In the genomic region with DNA sequence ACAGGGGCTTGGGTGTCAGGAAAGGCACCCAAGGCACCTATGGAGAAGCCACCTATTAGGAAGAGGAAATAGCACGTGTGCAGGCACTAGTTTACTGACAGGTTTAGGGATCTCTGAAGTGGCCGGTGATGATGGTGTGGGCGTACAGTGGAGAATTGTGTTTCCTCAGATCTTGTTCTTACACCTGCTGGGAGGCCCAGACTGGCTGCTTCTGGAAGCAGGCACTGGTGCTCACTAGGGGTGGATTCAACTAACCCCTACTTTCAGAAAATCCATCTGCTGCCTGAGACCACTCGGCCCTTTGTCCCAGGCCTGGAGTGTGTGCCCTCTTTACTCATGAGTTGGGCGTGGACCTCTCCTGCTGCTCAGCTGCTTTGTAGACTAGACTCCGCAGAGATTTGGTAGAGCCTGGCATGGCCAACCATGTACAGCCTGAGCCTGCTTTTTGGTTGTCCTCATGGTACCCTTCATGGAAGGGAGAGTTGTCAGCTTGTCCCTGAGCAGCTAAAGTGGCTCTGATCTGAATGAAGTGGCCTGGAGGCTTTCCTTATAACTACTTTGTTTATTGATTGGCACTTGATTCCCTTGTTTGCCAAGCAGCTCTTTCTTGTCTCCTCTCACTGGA, we compare ENCODE assay signal across 8 cellular contexts. TPM values are rescaled to one million over a fixed set of nuclear protein-coding genes. Genes with fewer than 3 reads are reported as not detected.
DNase-seq lines count a peak whose midpoint lies in the region; ATAC-seq and TF ChIP-seq lines count a peak whose summit lies in the region.

No MANE protein-coding gene starts in this region.

- H3K27ac Mint-ChIP-seq in activated naive CD8-positive, alpha-beta T cell treated with anti-CD3 and anti-CD28 coated beads, Interleukin-2, amount 50 U/mL, for 24 hours, result peak overlapping the region; percentile 87

- peaks cover 34% of the 10 kb centered on the region for H3K4me1 Mint-ChIP-seq in activated T-cell treated with anti-CD3 and anti-CD28 coated beads, Interleukin-2, amount 50 U/mL, for 4 hours (ENCODE audit: low read depth)
- H3K4me1 Mint-ChIP-seq in activated naive CD8-positive, alpha-beta T cell treated with anti-CD3 and anti-CD28 coated beads, Interleukin-2, amount 50 U/mL, for 24 hours, result peaks cover 25% of the 10 kb centered on the region

- H3K27me3 ChIP-seq in liver (ENCODE audit: control insufficient read depth in 4 of 4, insufficient read depth in 4 of 4, low read length in 3 of 4) (no peaks in the 10 kb centered on the region), tibial artery (no peaks in the 10 kb centered on the region)

- H3K4me3 ChIP-seq in liver (ENCODE audit: low read depth in 1 of 3, low read length in 3 of 3), result peak overlapping the region; percentile 85 to 91 (median 90)
- peak overlapping the region; percentile 96 to 99 for H3K4me3 ChIP-seq in tibial artery

- H3K27ac ChIP-seq in liver (ENCODE audit: low read depth in 1 of 2, low read length in 2 of 2) (no peak overlapping the region), tibial artery (peak overlapping the region in 1 of 2 donors; percentile 90)

- intact Hi-C loops in tibial artery (cut with DNase I; ENCODE audit: low total_unique reads), result no loop called here

- no peak for DNase-seq in activated T-cell treated with anti-CD3 and anti-CD28 coated beads, Interleukin-2, amount 50 U/mL, for 4 hours
- no peak for DNase-seq in activated T-cell treated with anti-CD3 and anti-CD28 coated beads, Interleukin-2, amount 50 U/mL, for 1 hour
- peak; percentile 8 for DNase-seq in activated naive CD8-positive, alpha-beta T cell treated with anti-CD3 and anti-CD28 coated beads, Interleukin-2, amount 50 U/mL, for 24 hours
- DNase-seq in tibial artery, result no peak
- no peak for DNase-seq in NCI-H187 treated with DMSO at 0.1 percent for 48 hours (lab: John Stamatoyannopoulos, UW)
- no peak for DNase-seq in GOT3 (lab: John Stamatoyannopoulos, UW)
- DNase-seq in HuH-7.5 (ENCODE audit: low spot score), result no peak

- WGBS in liver, result 74% methylated on average over 6 of the region's 6 CpGs

- TF ChIP-seq RAD21 in liver (IDR thresholded peaks at IDR 0.05), result no peak

- ATAC-seq in activated T-cell treated with anti-CD3 and anti-CD28 coated beads, Interleukin-2, amount 50 U/mL, for 4 hours, result peak in 1 of 2 donors; percentile 8
- ATAC-seq in activated naive CD8-positive, alpha-beta T cell treated with anti-CD3 and anti-CD28 coated beads, Interleukin-2, amount 50 U/mL, for 24 hours, result no peak

- H3K4me1 ChIP-seq in liver (ENCODE audit: control insufficient read depth in 4 of 4, insufficient read depth in 4 of 4, low read length in 3 of 4), result peaks cover 2 to 39% (median 30%) of the 10 kb centered on the region in 4 donors
- H3K4me1 ChIP-seq in tibial artery, result peaks cover 0 to 39% (median 28%) of the 10 kb centered on the region in 4 donors

- H3K36me3 ChIP-seq in liver (ENCODE audit: control insufficient read depth in 4 of 4, insufficient read depth in 3 of 4, low read depth in 1 of 4, low read length in 3 of 4), result peaks cover 9 to 32% (median 24%) of the 10 kb centered on the region in 4 donors
- H3K36me3 ChIP-seq in tibial artery, result peaks cover 39 to 61% (median 56%) of the 10 kb centered on the region in 3 donors

- no peak for TF ChIP-seq CTCF in liver (IDR thresholded peaks at IDR 0.05; ENCODE audit: low read depth, low read length, missing input control)
- TF ChIP-seq CTCF in tibial artery (IDR thresholded peaks at IDR 0.05), result no peak

- peak overlapping the region in 1 of 2 donors; percentile 70 for H3K9ac ChIP-seq in liver (ENCODE audit: low read depth in 1 of 2, low read length in 2 of 2)

- no peaks in the 10 kb centered on the region for H3K9me3 Mint-ChIP-seq in activated T-cell treated with anti-CD3 and anti-CD28 coated beads, Interleukin-2, amount 50 U/mL, for 4 hours
- H3K9me3 Mint-ChIP-seq in activated naive CD8-positive, alpha-beta T cell treated with anti-CD3 and anti-CD28 coated beads, Interleukin-2, amount 50 U/mL, for 24 hours, result no peaks in the 10 kb centered on the region

- H3K4me3 Mint-ChIP-seq in activated T-cell treated with anti-CD3 and anti-CD28 coated beads, Interleukin-2, amount 50 U/mL, for 4 hours, result peak overlapping the region; percentile 84
- peak overlapping the region; percentile 83 for H3K4me3 Mint-ChIP-seq in activated naive CD8-positive, alpha-beta T cell treated with anti-CD3 and anti-CD28 coated beads, Interleukin-2, amount 50 U/mL, for 24 hours

- no peaks in the 10 kb centered on the region for H3K9me3 ChIP-seq in liver (ENCODE audit: control insufficient read depth in 4 of 4, low read length in 3 of 4)
- no peaks in the 10 kb centered on the region for H3K9me3 ChIP-seq in tibial artery

- H3K27me3 Mint-ChIP-seq in activated T-cell treated with anti-CD3 and anti-CD28 coated beads, Interleukin-2, amount 50 U/mL, for 4 hours (ENCODE audit: low read depth), result no peaks in the 10 kb centered on the region
- H3K27me3 Mint-ChIP-seq in activated naive CD8-positive, alpha-beta T cell treated with anti-CD3 and anti-CD28 coated beads, Interleukin-2, amount 50 U/mL, for 24 hours, result no peaks in the 10 kb centered on the region

- H3K36me3 Mint-ChIP-seq in activated T-cell treated with anti-CD3 and anti-CD28 coated beads, Interleukin-2, amount 50 U/mL, for 4 hours (ENCODE audit: insufficient read depth), result peaks cover 20% of the 10 kb centered on the region
- peaks cover 21% of the 10 kb centered on the region for H3K36me3 Mint-ChIP-seq in activated naive CD8-positive, alpha-beta T cell treated with anti-CD3 and anti-CD28 coated beads, Interleukin-2, amount 50 U/mL, for 24 hours (ENCODE audit: low read depth)

TF ChIP-seq in liver, 16 proteins besides CTCF, POLR2A, EP300 and RAD21:
- TF ChIP-seq NR2F2 (IDR thresholded peaks at IDR 0.05), result no peak
- no peak for TF ChIP-seq EGR1 (IDR thresholded peaks at IDR 0.05; ENCODE audit: low read depth in 2 of 2)
- TF ChIP-seq, protein P1, sequence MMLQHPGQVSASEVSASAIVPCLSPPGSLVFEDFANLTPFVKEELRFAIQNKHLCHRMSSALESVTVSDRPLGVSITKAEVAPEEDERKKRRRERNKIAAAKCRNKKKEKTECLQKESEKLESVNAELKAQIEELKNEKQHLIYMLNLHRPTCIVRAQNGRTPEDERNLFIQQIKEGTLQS (IDR thresholded peaks at IDR 0.05), result no peak
- no peak for TF ChIP-seq HNF4G (IDR thresholded peaks at IDR 0.05)
- TF ChIP-seq FOXA1 (IDR thresholded peaks at IDR 0.05), result no peak
- TF ChIP-seq SP1 (IDR thresholded peaks at IDR 0.05), result no peak
- TF ChIP-seq YY1 (IDR thresholded peaks at IDR 0.05), result no peak
- TF ChIP-seq RXRA (IDR thresholded peaks at IDR 0.05), result no peak
- TF ChIP-seq, protein P2, sequence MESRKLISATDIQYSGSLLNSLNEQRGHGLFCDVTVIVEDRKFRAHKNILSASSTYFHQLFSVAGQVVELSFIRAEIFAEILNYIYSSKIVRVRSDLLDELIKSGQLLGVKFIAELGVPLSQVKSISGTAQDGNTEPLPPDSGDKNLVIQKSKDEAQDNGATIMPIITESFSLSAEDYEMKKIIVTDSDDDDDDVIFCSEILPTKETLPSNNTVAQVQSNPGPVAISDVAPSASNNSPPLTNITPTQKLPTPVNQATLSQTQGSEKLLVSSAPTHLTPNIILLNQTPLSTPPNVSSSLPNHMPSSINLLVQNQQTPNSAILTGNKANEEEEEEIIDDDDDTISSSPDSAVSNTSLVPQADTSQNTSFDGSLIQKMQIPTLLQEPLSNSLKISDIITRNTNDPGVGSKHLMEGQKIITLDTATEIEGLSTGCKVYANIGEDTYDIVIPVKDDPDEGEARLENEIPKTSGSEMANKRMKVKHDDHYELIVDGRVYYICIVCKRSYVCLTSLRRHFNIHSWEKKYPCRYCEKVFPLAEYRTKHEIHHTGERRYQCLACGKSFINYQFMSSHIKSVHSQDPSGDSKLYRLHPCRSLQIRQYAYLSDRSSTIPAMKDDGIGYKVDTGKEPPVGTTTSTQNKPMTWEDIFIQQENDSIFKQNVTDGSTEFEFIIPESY (IDR thresholded peaks at IDR 0.05), result no peak
- TF ChIP-seq GABPA (IDR thresholded peaks at IDR 0.05 in 1 of 2, conservative IDR thresholded peaks at IDR 0.05 in 1 of 2), result no peak
- TF ChIP-seq HNF4A (conservative IDR thresholded peaks at IDR 0.05), result no peak
- TF ChIP-seq, protein P3, sequence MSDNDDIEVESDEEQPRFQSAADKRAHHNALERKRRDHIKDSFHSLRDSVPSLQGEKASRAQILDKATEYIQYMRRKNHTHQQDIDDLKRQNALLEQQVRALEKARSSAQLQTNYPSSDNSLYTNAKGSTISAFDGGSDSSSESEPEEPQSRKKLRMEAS (IDR thresholded peaks at IDR 0.05), result no peak
- TF ChIP-seq FOXA2 (IDR thresholded peaks at IDR 0.05), result no peak
- no peak for TF ChIP-seq JUND (IDR thresholded peaks at IDR 0.05)

RNA-seq across cellular contexts. Expression of a gene that starts 1.4 kb away (rescaled TPM):
- 100 to 1,000 TPM; 114 to 124 (median 120) TPM for total RNA-seq in activated T-cell treated with anti-CD3 and anti-CD28 coated beads, Interleukin-2, amount 50 U/mL, for 4 hours
- 10 to 100 TPM; 22.9 to 26.8 TPM for total RNA-seq in liver
- polyA plus RNA-seq in liver, result 10 to 100 TPM; 17.7 to 20.3 TPM

RNA-seq across cellular contexts. Expression of a gene that starts 10.4 kb away (rescaled TPM):
- total RNA-seq in activated T-cell treated with anti-CD3 and anti-CD28 coated beads, Interleukin-2, amount 50 U/mL, for 4 hours, result not detected
- under 1 TPM; 0.14 to 0.33 TPM for total RNA-seq in liver
- under 1 TPM; 0.23 to 0.24 TPM for polyA plus RNA-seq in liver

RNA-seq across cellular contexts. Expression of a gene that starts 18.8 kb away (rescaled TPM):
- 10 to 100 TPM; 10.4 to 14.6 (median 10.9) TPM for total RNA-seq in activated T-cell treated with anti-CD3 and anti-CD28 coated beads, Interleukin-2, amount 50 U/mL, for 4 hours
- 10 to 100 TPM; 14.0 to 23.8 TPM for total RNA-seq in liver
- polyA plus RNA-seq in liver, result 10 to 100 TPM in 1 of 2 donors, 1 to 10 TPM in 1; 8.3 to 13.7 TPM

RNA-seq across cellular contexts. Expression of a gene that starts 26.8 kb away (rescaled TPM):
- 10 to 100 TPM; 40.4 to 52.0 (median 46.3) TPM for total RNA-seq in activated T-cell treated with anti-CD3 and anti-CD28 coated beads, Interleukin-2, amount 50 U/mL, for 4 hours
- 10 to 100 TPM; 15.9 to 22.7 TPM for total RNA-seq in liver
- 10 to 100 TPM; 11.4 to 26.9 TPM for polyA plus RNA-seq in liver

RNA-seq across cellular contexts. Expression of a gene that starts 27.5 kb away (rescaled TPM):
- total RNA-seq in activated T-cell treated with anti-CD3 and anti-CD28 coated beads, Interleukin-2, amount 50 U/mL, for 4 hours, result 100 to 1,000 TPM; 170 to 182 (median 182) TPM
- total RNA-seq in liver, result 10 to 100 TPM; 27.4 to 69.5 TPM
- polyA plus RNA-seq in liver, result 10 to 100 TPM; 51.0 to 58.7 TPM

Comparison
In these comparisons a context has a peak if more than half of its experiments do, and no peak if none do; other contexts are left out.
1. RNA of a gene that starts 1.4 kb away (total RNA-seq): 114 to 124 TPM in activated T-cell treated with anti-CD3 and anti-CD28 coated beads, Interleukin-2, amount 50 U/mL, for 4 hours; 22.9 to 26.8 TPM in liver; every median in the first group is over 4 times any median in the second.